Comparison of ENCODE assay signal across 8 cellular contexts in genomic region chr7:134605978-134606923, GRCh38. TPM values are rescaled to one million over a fixed set of nuclear protein-coding genes. Genes with fewer than 3 reads are reported as not detected.
DNase-seq lines count a peak whose midpoint lies in the region; ATAC-seq and TF ChIP-seq lines count a peak whose summit lies in the region.

No MANE protein-coding gene starts in this region.

- H3K4me3 ChIP-seq in dorsolateral prefrontal cortex, result peak overlapping the region in 21 of 59 donors; percentile 5 to 45 (median 27)

- intact Hi-C loops in dorsolateral prefrontal cortex (cut with DNase I), result loop anchor here (1.0 to 10.0 kb wide), 6 partner anchors 59 to 174 kb away; partner anchors contain the start of genes AKR1B1 (in 2 of the 2) and AKR1B15 (in 1 of the 2)

- ATAC-seq in HG02938 (IDR thresholded peaks at IDR 0.05; ENCODE audit: unreplicated experiment), result peak; percentile 88

- H3K27ac ChIP-seq in dorsolateral prefrontal cortex, result peak overlapping the region in 4 of 59 donors; percentile 4 to 34 (median 16)

- peaks cover 0 to 6% (median 0%) of the 10 kb centered on the region in 45 donors for H3K27me3 ChIP-seq in dorsolateral prefrontal cortex

- peak; percentile 39 for DNase-seq in NCI-H1436 (lab: John Stamatoyannopoulos, UW)
- no peak for DNase-seq in NCI-H1436 treated with DMSO at 0.1 percent for 48 hours (lab: John Stamatoyannopoulos, UW)
- peak; percentile 25 for DNase-seq in NCI-H345 treated with DMSO at 0.1 percent for 48 hours (lab: John Stamatoyannopoulos, UW; ENCODE audit: unreplicated experiment)
- DNase-seq in activated CD4-positive, alpha-beta T cell treated with anti-CD3 and anti-CD28 coated beads, Interleukin-2, amount 50 U/mL, for 4 hours, result peak; percentile 47 to 53
- peak; percentile 41 to 76 (median 62) for DNase-seq in dorsolateral prefrontal cortex
- peak; percentile 77 to 81 for DNase-seq in lung microvascular endothelial cell (ENCODE audit: low read depth in 2 of 2)
- peak; percentile 35 for DNase-seq in stimulated activated CD8-positive, alpha-beta memory T cell treated with anti-CD3 and anti-CD28 coated beads, Interleukin-15, amount 100 ng/mL, for 1 hour (ENCODE audit: low read depth)

- peak; percentile 70 to 99 (median 93) for TF ChIP-seq CTCF in dorsolateral prefrontal cortex (IDR thresholded peaks at IDR 0.05 in 54 of 56, conservative IDR thresholded peaks at IDR 0.05 in 2 of 56; ENCODE audit: low read depth in 1 of 56, partially characterized antibody in 56 of 56)

RNA-seq across cellular contexts. Expression of gene BPGM, which starts 40.4 kb away (rescaled TPM):
- total RNA-seq in dorsolateral prefrontal cortex (10 to 100 TPM; 10.1 to 26.8 (median 16.2) TPM), lung microvascular endothelial cell (10.9 and 12.6 TPM in 2 replicates)

RNA-seq across cellular contexts. Expression of gene AKR1B15, which starts 57.3 kb away (rescaled TPM):
- total RNA-seq in dorsolateral prefrontal cortex, result not detected
- total RNA-seq in lung microvascular endothelial cell, result not detected in 2 replicates
